Comparison of ENCODE assay signal across 1 cellular context in the genomic region with DNA sequence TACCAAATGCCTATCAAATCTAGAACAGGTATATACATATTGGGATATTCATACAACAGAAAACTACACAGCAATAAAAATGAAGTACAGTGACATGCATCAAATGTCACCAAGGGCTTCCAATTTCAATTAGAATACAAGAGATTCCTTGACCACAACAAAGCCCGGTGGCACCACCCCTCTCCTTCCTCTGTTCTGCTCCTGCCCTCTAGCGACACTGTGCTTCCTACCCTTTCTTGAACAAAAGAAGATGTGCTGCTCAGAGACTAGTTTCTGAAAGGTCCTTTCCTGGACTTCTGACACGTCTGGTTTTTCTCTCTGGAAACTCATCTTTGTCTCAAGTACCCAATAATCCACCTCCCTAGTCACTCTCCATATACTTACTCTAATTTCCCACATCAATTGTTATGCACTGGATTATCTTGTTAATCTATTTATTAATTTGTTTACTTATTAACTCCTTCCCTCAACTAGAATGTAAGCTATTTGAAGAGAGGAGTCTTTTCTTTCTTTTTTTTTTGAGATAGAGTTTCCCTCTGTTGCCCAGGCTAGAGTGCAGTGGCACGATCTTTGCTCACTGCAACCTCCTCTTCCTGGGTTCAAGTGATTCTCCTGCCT.
TF ChIP-seq lines count a peak whose summit lies in the region.

No MANE protein-coding gene starts in this region.

TF ChIP-seq in GM12878, 131 proteins besides CTCF, POLR2A, EP300 and RAD21 (continued from another document):
- TF ChIP-seq, protein P1, sequence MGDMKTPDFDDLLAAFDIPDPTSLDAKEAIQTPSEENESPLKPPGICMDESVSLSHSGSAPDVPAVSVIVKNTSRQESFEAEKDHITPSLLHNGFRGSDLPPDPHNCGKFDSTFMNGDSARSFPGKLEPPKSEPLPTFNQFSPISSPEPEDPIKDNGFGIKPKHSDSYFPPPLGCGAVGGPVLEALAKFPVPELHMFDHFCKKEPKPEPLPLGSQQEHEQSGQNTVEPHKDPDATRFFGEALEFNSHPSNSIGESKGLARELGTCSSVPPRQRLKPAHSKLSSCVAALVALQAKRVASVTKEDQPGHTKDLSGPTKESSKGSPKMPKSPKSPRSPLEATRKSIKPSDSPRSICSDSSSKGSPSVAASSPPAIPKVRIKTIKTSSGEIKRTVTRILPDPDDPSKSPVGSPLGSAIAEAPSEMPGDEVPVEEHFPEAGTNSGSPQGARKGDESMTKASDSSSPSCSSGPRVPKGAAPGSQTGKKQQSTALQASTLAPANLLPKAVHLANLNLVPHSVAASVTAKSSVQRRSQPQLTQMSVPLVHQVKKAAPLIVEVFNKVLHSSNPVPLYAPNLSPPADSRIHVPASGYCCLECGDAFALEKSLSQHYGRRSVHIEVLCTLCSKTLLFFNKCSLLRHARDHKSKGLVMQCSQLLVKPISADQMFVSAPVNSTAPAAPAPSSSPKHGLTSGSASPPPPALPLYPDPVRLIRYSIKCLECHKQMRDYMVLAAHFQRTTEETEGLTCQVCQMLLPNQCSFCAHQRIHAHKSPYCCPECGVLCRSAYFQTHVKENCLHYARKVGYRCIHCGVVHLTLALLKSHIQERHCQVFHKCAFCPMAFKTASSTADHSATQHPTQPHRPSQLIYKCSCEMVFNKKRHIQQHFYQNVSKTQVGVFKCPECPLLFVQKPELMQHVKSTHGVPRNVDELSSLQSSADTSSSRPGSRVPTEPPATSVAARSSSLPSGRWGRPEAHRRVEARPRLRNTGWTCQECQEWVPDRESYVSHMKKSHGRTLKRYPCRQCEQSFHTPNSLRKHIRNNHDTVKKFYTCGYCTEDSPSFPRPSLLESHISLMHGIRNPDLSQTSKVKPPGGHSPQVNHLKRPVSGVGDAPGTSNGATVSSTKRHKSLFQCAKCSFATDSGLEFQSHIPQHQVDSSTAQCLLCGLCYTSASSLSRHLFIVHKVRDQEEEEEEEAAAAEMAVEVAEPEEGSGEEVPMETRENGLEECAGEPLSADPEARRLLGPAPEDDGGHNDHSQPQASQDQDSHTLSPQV (IDR thresholded peaks at IDR 0.05), result 0 out of 2 replicates have a peak, but pooled peaks have one; percentile 26
